Comparison of ENCODE assay signal across 10 cellular contexts in the genomic region with DNA sequence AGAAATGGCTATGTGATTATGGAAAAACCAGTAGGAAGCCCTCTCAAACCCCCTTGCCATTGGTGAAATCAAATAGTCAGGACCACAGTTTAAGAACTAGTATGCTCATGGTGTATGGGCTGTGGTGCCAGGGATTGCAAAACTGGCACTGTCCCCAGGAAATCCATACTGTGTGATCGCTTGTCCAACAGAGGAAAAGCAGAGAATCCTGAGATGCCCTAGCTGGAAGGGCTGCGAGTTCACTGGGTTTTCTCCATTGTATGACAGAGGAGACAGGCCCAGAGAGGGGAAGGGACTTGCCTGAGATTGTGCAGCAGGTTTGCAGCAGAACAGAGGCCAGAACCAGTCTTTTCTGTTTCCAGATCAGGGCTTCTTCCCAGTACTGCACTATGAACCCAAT.
"Had no signal": no experiment of that assay in that cellular context is flagged by ENCODE, and none has a peak within 500 bp of the region (broad histone marks: within the 10 kb centered on the region; RNA-seq: fewer than 3 reads in every experiment).

No MANE protein-coding gene starts in this region.

- H3K27ac ChIP-seq: colonic mucosa, foreskin keratinocyte, skin epidermis had no signal

- H3K4me1 ChIP-seq: colonic mucosa, foreskin keratinocyte had no signal

- H3K4me3 Mint-ChIP-seq: activated CD8-positive, alpha-beta T cell treated with anti-CD3 and anti-CD28 coated beads, Interleukin-2, amount 10 ng/mL, durations not matched to agents 7 days and 5 days; activated naive CD4-positive, alpha-beta T cell treated with anti-CD3 and anti-CD28 coated beads for 36 hours; type B pancreatic cell had no signal

- DNase-seq: activated CD8-positive, alpha-beta T cell treated with anti-CD3 and anti-CD28 coated beads, Interleukin-2, amount 10 ng/mL, durations not matched to agents 7 days and 5 days; activated naive CD4-positive, alpha-beta T cell treated with anti-CD3 and anti-CD28 coated beads for 36 hours; colonic mucosa; foreskin keratinocyte; head of caudate nucleus; mesenchymal stem cell; T1000 had no signal

- H3K27me3 ChIP-seq: colonic mucosa, foreskin keratinocyte had no signal

- H3K27me3 Mint-ChIP-seq: type B pancreatic cell had no signal

- H3K27ac Mint-ChIP-seq: activated CD8-positive, alpha-beta T cell treated with anti-CD3 and anti-CD28 coated beads, Interleukin-2, amount 10 ng/mL, durations not matched to agents 7 days and 5 days; activated naive CD4-positive, alpha-beta T cell treated with anti-CD3 and anti-CD28 coated beads for 36 hours; type B pancreatic cell had no signal

- H3K9me3 ChIP-seq: colonic mucosa had no signal

- ATAC-seq: activated CD8-positive, alpha-beta T cell treated with anti-CD3 and anti-CD28 coated beads, Interleukin-2, amount 10 ng/mL, durations not matched to agents 7 days and 5 days; foreskin keratinocyte; left lobe of liver had no signal

- H3K4me3 ChIP-seq: colonic mucosa, skin epidermis had no signal

- H3K9me3 Mint-ChIP-seq: activated naive CD4-positive, alpha-beta T cell treated with anti-CD3 and anti-CD28 coated beads for 36 hours; type B pancreatic cell had no signal
